ENCODE assay signal across 10 cellular contexts in the genomic region with DNA sequence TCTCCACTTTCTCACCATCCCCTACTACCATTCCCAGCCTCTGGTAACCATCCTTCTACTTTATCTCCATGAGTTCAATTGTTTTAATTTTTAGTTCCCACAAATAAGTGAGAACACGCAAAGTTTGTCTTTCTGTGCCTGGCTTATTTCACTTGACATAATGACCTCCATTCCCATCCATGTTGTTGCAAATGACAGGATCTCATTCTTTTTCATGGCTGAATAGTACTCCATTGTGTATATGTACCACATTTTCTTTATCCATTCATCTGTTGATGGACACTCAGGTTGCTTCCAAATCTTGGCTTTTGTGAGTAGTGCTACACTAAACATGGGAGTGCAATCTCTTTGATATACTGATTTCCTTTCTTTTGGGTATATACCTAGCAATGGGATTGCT. TPM values are rescaled to one million over a fixed set of nuclear protein-coding genes. Genes with fewer than 3 reads are reported as not detected.
"Had no signal": no experiment of that assay in that cellular context is flagged by ENCODE, and none has a peak within 500 bp of the region (broad histone marks: within the 10 kb centered on the region; RNA-seq: fewer than 3 reads in every experiment).

No MANE protein-coding gene starts in this region.

RNA-seq across cellular contexts. Expression of gene FRMPD3, which starts 55.8 kb away (rescaled TPM):
- total RNA-seq: activated naive CD4-positive, alpha-beta T cell treated with anti-CD3 and anti-CD28 coated beads for 36 hours; activated naive CD4-positive, alpha-beta T cell treated with anti-CD3 and anti-CD28 coated beads, Interleukin-2, amount 50 U/mL, for 72 hours; activated naive CD8-positive, alpha-beta T cell treated with anti-CD3 and anti-CD28 coated beads for 36 hours; activated T-cell treated with anti-CD3 and anti-CD28 coated beads, Interleukin-2, amount 50 U/mL, for 4 hours; activated T-cell treated with anti-CD3 and anti-CD28 coated beads, Interleukin-2, amount 50 U/mL, for 72 hours; activated T-helper 1 cell treated with anti-CD3 and anti-CD28 coated beads, Interleukin-12 subunit alpha, Interleukin-12 subunit beta, Interleukin-2, Interleukin-4 antibody, amounts not matched to agents 30 ng/mL and 10 ng/mL and 1 ng/mL, durations not matched to agents 14 hours and 24 hours and 36 hours; activated T-helper 17 cell treated with anti-CD3 and anti-CD28 coated beads, Interleukin-2, amount 50 U/mL, for 72 hours; activated T-helper 2 cell treated with anti-CD3 and anti-CD28 coated beads, Interferon-gamma antibody, Interleukin-2, Interleukin-4, amounts not matched to agents 10 μg/mL and 5 μg/mL and 100 μg/mL, durations not matched to agents 14 hours and 24 hours and 36 hours; bronchial epithelial cell had no signal
- polyA plus RNA-seq: aorta had no signal
